ENCODE assay signal across 2 cellular contexts in genomic region chr18:2826581-2826980, GRCh38.
TF ChIP-seq lines count a peak whose summit lies in the region.

No MANE protein-coding gene starts in this region.

TF ChIP-seq in GM23338, 12 proteins besides CTCF, POLR2A, EP300 and RAD21:
- TF ChIP-seq ETS1 (IDR thresholded peaks at IDR 0.05) (no peak), ZNF462 (CRISPR knock-in tag; IDR thresholded peaks at IDR 0.05) (no peak), ZNF331 (CRISPR knock-in tag; IDR thresholded peaks at IDR 0.05; ENCODE audit: low read depth) (no peak), REST (IDR thresholded peaks at IDR 0.05; ENCODE audit: unreplicated experiment) (no peak), STAT1 (IDR thresholded peaks at IDR 0.05; ENCODE audit: unreplicated experiment) (no peak), POLR2AphosphoS5 (IDR thresholded peaks at IDR 0.05; ENCODE audit: low read depth) (no peak), EZH2 (IDR thresholded peaks at IDR 0.05; ENCODE audit: low read depth, unreplicated experiment) (no peak), NANOG (IDR thresholded peaks at IDR 0.05; ENCODE audit: borderline replicate concordance) (no peak), ZNF114 (CRISPR knock-in tag; IDR thresholded peaks at IDR 0.05) (no peak), CREB1 (CRISPR knock-in tag; IDR thresholded peaks at IDR 0.05; ENCODE audit: low read depth) (no peak)

TF ChIP-seq in HepG2, 621 proteins besides CTCF, POLR2A, EP300 and RAD21:
- TF ChIP-seq ZNF670 (CRISPR knock-in tag; IDR thresholded peaks at IDR 0.05; ENCODE audit: borderline replicate concordance) (no peak), ZNF564 (CRISPR knock-in tag; IDR thresholded peaks at IDR 0.05) (peak; percentile 73; the same call in 1 of the 2 replicates), ZC3H4 (CRISPR knock-in tag; IDR thresholded peaks at IDR 0.05; ENCODE audit: borderline replicate concordance) (no peak), ZNF232 (CRISPR knock-in tag; IDR thresholded peaks at IDR 0.05; ENCODE audit: borderline replicate concordance) (no peak), ZNF567 (CRISPR knock-in tag; IDR thresholded peaks at IDR 0.05; ENCODE audit: borderline replicate concordance) (no peak), THAP8 (CRISPR knock-in tag; IDR thresholded peaks at IDR 0.05; ENCODE audit: borderline replicate concordance) (no peak), E2F2 (CRISPR knock-in tag; IDR thresholded peaks at IDR 0.05; ENCODE audit: borderline replicate concordance) (no peak)
